21 cellular contexts compared by ENCODE assay signal in the genomic region with DNA sequence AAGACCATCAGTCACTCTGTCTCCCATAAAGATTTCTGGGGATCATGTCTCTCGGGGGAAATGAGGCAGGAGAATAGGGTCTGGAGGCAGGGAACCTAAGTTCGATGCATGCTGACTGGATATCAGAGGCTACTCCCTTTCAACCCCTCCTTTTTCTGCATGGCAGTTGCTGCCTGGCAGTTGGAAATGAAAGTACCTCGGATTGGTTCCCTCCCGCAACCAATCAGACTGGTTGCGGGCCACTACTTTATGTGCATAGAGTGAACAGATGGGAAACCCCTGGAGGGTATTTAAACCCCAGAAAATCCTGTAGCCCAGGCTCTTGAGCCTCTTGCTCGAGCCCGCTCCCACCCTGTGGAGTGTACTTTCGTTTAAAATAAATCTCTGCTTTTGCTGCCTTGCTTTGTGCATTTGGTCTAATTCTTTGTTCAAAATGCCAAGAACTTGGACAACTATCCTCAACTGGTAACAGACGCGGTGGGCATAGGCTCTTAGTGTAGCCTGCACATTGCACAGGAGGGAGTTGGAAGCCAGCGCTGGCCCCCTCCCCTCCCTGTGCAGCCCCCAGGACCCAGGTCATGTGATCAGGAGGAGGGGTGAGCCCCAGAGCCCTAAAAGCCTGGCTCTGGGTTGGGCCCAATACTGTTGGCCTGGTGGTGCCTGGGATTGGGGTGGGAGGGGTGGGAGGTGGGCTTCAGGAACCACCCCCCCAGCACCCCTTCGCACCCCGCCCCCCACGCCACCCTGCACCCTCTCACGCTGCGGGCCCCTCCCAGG. TPM values are rescaled to one million over a fixed set of nuclear protein-coding genes. Genes with fewer than 3 reads are reported as not detected.
A peak's percentile ranks its signal among the peaks of the same experiment; 100 is the strongest.
DNase-seq lines count a peak whose midpoint lies in the region; ATAC-seq, FAIRE-seq and TF ChIP-seq lines count a peak whose summit lies in the region.
"Had no signal": no experiment of that assay in that cellular context is flagged by ENCODE, and none has a peak within 500 bp of the region (broad histone marks: within the 10 kb centered on the region; RNA-seq: fewer than 3 reads in every experiment).

No MANE protein-coding gene starts in this region.

- H3K27me3 Mint-ChIP-seq in neural progenitor cell (ENCODE audit: insufficient read depth, low read depth) = peaks cover 20% of the 10 kb centered on the region

- TF ChIP-seq CTCF in bronchial epithelial cell (IDR thresholded peaks at IDR 0.05; ENCODE audit: insufficient read depth, low read length, severe bottlenecking) (no peak), neural progenitor cell (IDR thresholded peaks at IDR 0.05) (no peak)

- no peaks in the 10 kb centered on the region for H3K9me3 Mint-ChIP-seq in neural progenitor cell
- H3K9me3 Mint-ChIP-seq: activated CD4-positive, alpha-beta memory T cell treated with anti-CD3 and anti-CD28 coated beads, Interleukin-2, amount 10 ng/mL, durations not matched to agents 7 days and 5 days; activated T-helper 17 cell treated with anti-CD3 and anti-CD28 coated beads, Interleukin-2, amount 50 U/mL, for 72 hours; HFFc6 had no signal

- H3K36me3 ChIP-seq in HUES48 (ENCODE audit: control insufficient read depth, insufficient read depth, low read length) = no peaks in the 10 kb centered on the region
- no peaks in the 10 kb centered on the region for H3K36me3 ChIP-seq in bronchial epithelial cell (ENCODE audit: control insufficient read depth, insufficient read depth, low read length)
- H3K36me3 ChIP-seq in neural progenitor cell = no peaks in the 10 kb centered on the region
- no peaks in the 10 kb centered on the region for H3K36me3 ChIP-seq in SJCRH30
- H3K36me3 ChIP-seq: BLaER1 treated with 17β-estradiol and CSF1 and Interleukin-3, amounts not matched to agents 10 nM and 100 nM had no signal

- peak overlapping the region; percentile 14 for H3K4me3 Mint-ChIP-seq in neural progenitor cell
- H3K4me3 Mint-ChIP-seq: activated CD4-positive, alpha-beta memory T cell treated with anti-CD3 and anti-CD28 coated beads, Interleukin-2, amount 10 ng/mL, durations not matched to agents 7 days and 5 days; activated T-helper 17 cell treated with anti-CD3 and anti-CD28 coated beads, Interleukin-2, amount 50 U/mL, for 72 hours; HFFc6 had no signal

- peak overlapping the region; percentile 83 for H3K27ac ChIP-seq in HUES48 (ENCODE audit: low read depth, low read length)
- H3K27ac ChIP-seq in neural progenitor cell = no peak overlapping the region
- H3K27ac ChIP-seq in SJCRH30 = no peak overlapping the region
- H3K27ac ChIP-seq: BLaER1 treated with 17β-estradiol and CSF1 and Interleukin-3, amounts not matched to agents 10 nM and 100 nM had no signal

- ATAC-seq in HG02623 (IDR thresholded peaks at IDR 0.05; ENCODE audit: unreplicated experiment) = no peak
- no peak for ATAC-seq in GM19455 (IDR thresholded peaks at IDR 0.05; ENCODE audit: unreplicated experiment)
- ATAC-seq: activated T-helper 17 cell treated with anti-CD3 and anti-CD28 coated beads, Interleukin-2, amount 50 U/mL, for 72 hours; left lobe of liver had no signal

- peaks cover 25% of the 10 kb centered on the region for H3F3A ChIP-seq in neural progenitor cell (ENCODE audit: low read depth)

- no peaks in the 10 kb centered on the region for H3K9me3 ChIP-seq in HUES48 (ENCODE audit: control insufficient read depth, insufficient read depth, low read length)
- no peaks in the 10 kb centered on the region for H3K9me3 ChIP-seq in neural progenitor cell (ENCODE audit: low read depth)
- no peaks in the 10 kb centered on the region for H3K9me3 ChIP-seq in SJCRH30 (replicated peaks)

- no peaks in the 10 kb centered on the region for H3K36me3 Mint-ChIP-seq in neural progenitor cell

- peak; percentile 51 for DNase-seq in NCI-H2227 treated with DMSO at 0.1 percent for 48 hours (lab: John Stamatoyannopoulos, UW)
- DNase-seq in bronchial epithelial cell (ENCODE audit: low read depth) = no peak
- DNase-seq in neural progenitor cell (ENCODE audit: low spot score) = peak; percentile 49
- no peak for DNase-seq in NCI-H187 (lab: John Stamatoyannopoulos, UW)
- no peak for DNase-seq in SJCRH30
- DNase-seq: activated CD4-positive, alpha-beta memory T cell treated with anti-CD3 and anti-CD28 coated beads, Interleukin-2, amount 10 ng/mL, durations not matched to agents 7 days and 5 days; DND-41; Karpas-422; NCI-H187 treated with DMSO at 0.1 percent for 48 hours had no signal

- H3K27ac Mint-ChIP-seq in neural progenitor cell = no peak overlapping the region
- H3K27ac Mint-ChIP-seq: activated CD4-positive, alpha-beta memory T cell treated with anti-CD3 and anti-CD28 coated beads, Interleukin-2, amount 10 ng/mL, durations not matched to agents 7 days and 5 days; activated T-helper 17 cell treated with anti-CD3 and anti-CD28 coated beads, Interleukin-2, amount 50 U/mL, for 72 hours; HFFc6 had no signal

- H3K27me3 ChIP-seq in HUES48 (ENCODE audit: control insufficient read depth, insufficient read depth, low read length) (peaks cover 7% of the 10 kb centered on the region), bronchial epithelial cell (ENCODE audit: control insufficient read depth, insufficient read depth, low read length) (no peaks in the 10 kb centered on the region), neural progenitor cell (peaks cover 54% of the 10 kb centered on the region), SJCRH30 (no peaks in the 10 kb centered on the region)
- H3K27me3 ChIP-seq: BLaER1 treated with 17β-estradiol and CSF1 and Interleukin-3, amounts not matched to agents 10 nM and 100 nM had no signal

- peak overlapping the region; percentile 65 for H3K4me2 ChIP-seq in neural progenitor cell
- H3K4me2 ChIP-seq: BLaER1 treated with 17β-estradiol and CSF1 and Interleukin-3, amounts not matched to agents 10 nM and 100 nM had no signal

- H3K4me3 ChIP-seq in HUES48 (ENCODE audit: low read depth, low read length) (peak overlapping the region; percentile 42; the same call in 1 of the 2 replicates), bronchial epithelial cell (ENCODE audit: low read depth, low read length) (no peak overlapping the region), neural progenitor cell (peak overlapping the region; percentile 21), SJCRH30 (no peak overlapping the region)
- H3K4me3 ChIP-seq: BLaER1 treated with 17β-estradiol and CSF1 and Interleukin-3, amounts not matched to agents 10 nM and 100 nM had no signal

- H4K20me1 ChIP-seq in neural progenitor cell (ENCODE audit: low read depth) = peaks cover 5% of the 10 kb centered on the region

- H2AFZ ChIP-seq in neural progenitor cell (replicated peaks) = no peak overlapping the region

- H3K79me2 ChIP-seq in neural progenitor cell (ENCODE audit: low read depth) = no peaks in the 10 kb centered on the region

- peaks cover 19% of the 10 kb centered on the region for H3K4me1 Mint-ChIP-seq in neural progenitor cell
- H3K4me1 Mint-ChIP-seq: activated CD4-positive, alpha-beta memory T cell treated with anti-CD3 and anti-CD28 coated beads, Interleukin-2, amount 10 ng/mL, durations not matched to agents 7 days and 5 days; activated T-helper 17 cell treated with anti-CD3 and anti-CD28 coated beads, Interleukin-2, amount 50 U/mL, for 72 hours had no signal

- peak; percentile 64 for FAIRE-seq in bronchial epithelial cell (lab: Jason Lieb, UNC)
- FAIRE-seq: colon, GM12891, TTC549 had no signal

- peak overlapping the region; percentile 53 for H3K9ac ChIP-seq in HUES48 (ENCODE audit: low read depth, low read length)
- no peak overlapping the region for H3K9ac ChIP-seq in neural progenitor cell
- H3K9ac ChIP-seq: BLaER1 treated with 17β-estradiol and CSF1 and Interleukin-3, amounts not matched to agents 10 nM and 100 nM had no signal

- H3K4me1 ChIP-seq in HUES48 (ENCODE audit: control insufficient read depth, insufficient read depth, low read length) (peaks cover 22% of the 10 kb centered on the region), neural progenitor cell (peaks cover 29% of the 10 kb centered on the region), SJCRH30 (no peaks in the 10 kb centered on the region)

RNA-seq across cellular contexts. Expression of a gene that starts 26.9 kb away (rescaled TPM):
- 247 and 322 TPM in 2 replicates for total RNA-seq in bronchial epithelial cell
- total RNA-seq in neural progenitor cell (ENCODE audit: low replicate concordance) = not detected in 2 replicates
- not detected in 2 replicates for total RNA-seq in SJCRH30 (2014; rRNA removed; shearing (Covaris generic))
- total RNA-seq: activated CD4-positive, alpha-beta memory T cell treated with anti-CD3 and anti-CD28 coated beads, Interleukin-2, amount 10 ng/mL, durations not matched to agents 7 days and 5 days; activated T-helper 17 cell treated with anti-CD3 and anti-CD28 coated beads, Interleukin-2, amount 50 U/mL, for 72 hours; epithelial cell of proximal tubule; glomerular endothelial cell; HFFc6 had no signal

Comparison
In these comparisons a context has a peak if more than half of its experiments do, and no peak if none do; other contexts are left out.
1. H3K4me3 ChIP-seq: peak in HUES48 (single experiment) and neural progenitor cell (single experiment); none in bronchial epithelial cell (single experiment) and SJCRH30 (single experiment).
2. DNase-seq: peak in NCI-H2227 treated with DMSO at 0.1 percent for 48 hours (single experiment) and neural progenitor cell (single experiment); none in bronchial epithelial cell (single experiment), NCI-H187 (0 of 2) and SJCRH30 (0 of 2).
3. RNA of a gene that starts 26.9 kb away (total RNA-seq): 247 to 322 TPM in bronchial epithelial cell; not detected in neural progenitor cell and not detected in SJCRH30; every median in the first group is over 100 times any median in the second.